In the genomic region with DNA sequence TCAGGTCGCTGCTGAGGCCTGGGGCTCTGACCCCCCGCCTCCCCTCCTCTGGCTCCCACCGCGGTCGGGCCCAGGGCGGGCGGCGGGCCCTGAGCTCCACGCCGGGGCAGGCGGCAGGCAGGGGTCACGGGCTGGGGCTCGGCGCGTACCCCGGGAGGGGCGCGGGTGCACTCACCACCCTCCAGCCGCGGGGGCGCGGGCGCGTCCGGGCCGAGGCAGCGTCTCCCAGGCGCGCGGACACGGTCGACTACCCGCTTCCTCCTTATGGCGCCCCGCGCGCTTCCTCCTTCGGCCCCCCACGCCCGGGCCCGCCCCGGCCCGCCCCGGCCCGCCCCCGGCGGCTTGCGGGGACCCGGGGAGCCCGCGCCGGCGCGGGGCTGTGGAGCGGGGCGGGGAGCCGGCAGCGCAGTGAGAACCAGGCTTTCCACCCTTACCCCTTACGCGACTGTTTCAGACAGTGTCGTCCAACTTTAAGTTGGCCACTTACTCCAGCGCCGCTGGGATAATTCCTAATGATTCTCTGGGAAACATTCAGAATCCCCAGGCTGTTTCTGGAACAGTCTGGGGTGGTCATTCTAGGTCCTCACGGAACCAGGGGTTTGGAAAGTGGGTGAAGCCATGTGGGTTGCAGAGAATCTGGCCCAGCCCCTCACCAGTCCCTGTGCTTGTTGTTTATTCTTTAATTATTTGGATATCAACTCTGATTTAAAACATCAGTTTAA, we compare ENCODE assay signal across 8 cellular contexts. TPM values are rescaled to one million over a fixed set of nuclear protein-coding genes. Genes with fewer than 3 reads are reported as not detected.
DNase-seq lines count a peak whose midpoint lies in the region; ATAC-seq and TF ChIP-seq lines count a peak whose summit lies in the region.

A gene (minus strand): TSS at position 264 of the 722 bp plus-strand sequence. CDS start 24,353 bp downstream, outside the sequence.

- H3K36me3 ChIP-seq in ACC112 (ENCODE audit: insufficient read depth, low read length) (no peaks in the 10 kb centered on the region), endodermal cell (ENCODE audit: control insufficient read depth, insufficient read depth, low read length) (no peaks in the 10 kb centered on the region), tibial artery (no peaks in the 10 kb centered on the region)

- peak; percentile 31 for ATAC-seq in GM18511 (IDR thresholded peaks at IDR 0.05; ENCODE audit: unreplicated experiment)
- peak; percentile 24 to 44 for ATAC-seq in activated CD4-positive, CD25-positive, alpha-beta regulatory T cell treated with anti-CD3 and anti-CD28 coated beads, Interleukin-2, amount 50 U/mL, for 24 hours
- no peak for ATAC-seq in HG03521 (IDR thresholded peaks at IDR 0.05; ENCODE audit: unreplicated experiment)

- peaks cover 3% of the 10 kb centered on the region for H3K4me1 ChIP-seq in ACC112 (ENCODE audit: control insufficient read depth, insufficient read depth, low read length, unreplicated experiment)
- H3K4me1 ChIP-seq in endodermal cell (ENCODE audit: control insufficient read depth, insufficient read depth, low read length) = no peaks in the 10 kb centered on the region
- peaks cover 86% of the 10 kb centered on the region for H3K4me1 ChIP-seq in mononuclear cell (ENCODE audit: insufficient read depth, low read length)
- H3K4me1 ChIP-seq in tibial artery = peaks cover 0 to 18% (median 13%) of the 10 kb centered on the region in 4 donors

- H3K9me3 Mint-ChIP-seq in endodermal cell = no peaks in the 10 kb centered on the region

- H3K27ac Mint-ChIP-seq in endodermal cell = peak within 1 kb of the TSS; percentile 29

- peaks cover 20% of the 10 kb centered on the region for H3K27me3 Mint-ChIP-seq in endodermal cell (ENCODE audit: insufficient read depth)

- H3K4me1 Mint-ChIP-seq in endodermal cell = peaks cover 6% of the 10 kb centered on the region

- DNase-seq in Jurkat, Clone E6-1 (ENCODE audit: low read depth, low spot score) = no peak
- DNase-seq in endodermal cell (peak; percentile 71), tibial artery (no peak)

- no peaks in the 10 kb centered on the region for H3K36me3 Mint-ChIP-seq in endodermal cell (ENCODE audit: low read depth)

- no peak within 1 kb of the TSS for H2AFZ ChIP-seq in ACC112 (ENCODE audit: low read length, unreplicated experiment)

- H3K4me3 Mint-ChIP-seq in endodermal cell = peak within 1 kb of the TSS; percentile 63

- peak within 1 kb of the TSS; percentile 83 for H3K4me3 ChIP-seq in ACC112 (ENCODE audit: low read depth, low read length)
- peak within 1 kb of the TSS; percentile 67 for H3K4me3 ChIP-seq in Jurkat, Clone E6-1 (ENCODE audit: low read length)
- H3K4me3 ChIP-seq in endodermal cell (ENCODE audit: low read length) = peak within 1 kb of the TSS; percentile 79
- peak within 1 kb of the TSS; percentile 69 for H3K4me3 ChIP-seq in mononuclear cell (ENCODE audit: low read length)
- H3K4me3 ChIP-seq in tibial artery = peak within 1 kb of the TSS; percentile 57 to 77

- H3K9me3 ChIP-seq in endodermal cell (ENCODE audit: control insufficient read depth, low read length) (no peaks in the 10 kb centered on the region), mononuclear cell (ENCODE audit: low read depth, low read length) (no peaks in the 10 kb centered on the region), tibial artery (no peaks in the 10 kb centered on the region)

- H3K79me2 ChIP-seq in ACC112 (ENCODE audit: control insufficient read depth, insufficient read depth, low read length, unreplicated experiment) = peaks cover 4% of the 10 kb centered on the region

- 3 to 5% methylated on average over 13 to 64 of the region's 64 CpGs for WGBS in endodermal cell (ENCODE audit: insufficient coverage in 1 of 2, insufficient read length in 1 of 2), 2 experiments

- H3K27ac ChIP-seq in ACC112 (ENCODE audit: low read depth, low read length) (no peak within 1 kb of the TSS), endodermal cell (ENCODE audit: low read depth, low read length) (peak within 1 kb of the TSS; percentile 81), tibial artery (peak within 1 kb of the TSS in 1 of 2 donors; percentile 52)

- intact Hi-C loops in tibial artery (cut with DNase I; ENCODE audit: low total_unique reads) = no loop called here

- TF ChIP-seq CTCF in endodermal cell (conservative IDR thresholded peaks at IDR 0.05) = no peak
- no peak for TF ChIP-seq CTCF in tibial artery (IDR thresholded peaks at IDR 0.05)

- H3K27me3 ChIP-seq in ACC112 (ENCODE audit: insufficient read depth, low read length) (no peaks in the 10 kb centered on the region), endodermal cell (ENCODE audit: control insufficient read depth, insufficient read depth, low read length, poor library complexity, severe bottlenecking) (peaks cover 11% of the 10 kb centered on the region), mononuclear cell (ENCODE audit: insufficient read depth, low read length) (no peaks in the 10 kb centered on the region), tibial artery (peaks cover 0 to 21% of the 10 kb centered on the region in 2 donors)

- H3K9ac ChIP-seq in endodermal cell (ENCODE audit: extremely low read depth, low read length, poor library complexity, severe bottlenecking) = peak within 1 kb of the TSS; percentile 64

RNA-seq across cellular contexts. Expression of the gene that starts here (rescaled TPM):
- polyA plus RNA-seq in Jurkat, Clone E6-1 (2012; ENCODE audit: insufficient read depth, insufficient read length) = 202 TPM
- total RNA-seq in endodermal cell (10 to 100 TPM; 20.1 to 24.4 TPM), mononuclear cell (44.3 TPM)
- polyA plus RNA-seq in endodermal cell (2013, experiment 1 of 2) = 22.8 TPM
- polyA plus RNA-seq in endodermal cell (2013, experiment 2 of 2) = 19.1 TPM
